In genomic region chr16:58732545-58733247, GRCh38 we compare ENCODE assay signal across 8 cellular contexts. TPM values are rescaled to one million over a fixed set of nuclear protein-coding genes. Genes with fewer than 3 reads are reported as not detected.
DNase-seq lines count a peak whose midpoint lies in the region; ATAC-seq and TF ChIP-seq lines count a peak whose summit lies in the region.

No MANE protein-coding gene starts in this region.

- peaks cover 18% of the 10 kb centered on the region for H3K36me3 Mint-ChIP-seq in CD8-positive, alpha-beta T cell

- no peaks in the 10 kb centered on the region for H3K27me3 Mint-ChIP-seq in CD8-positive, alpha-beta T cell (ENCODE audit: low read depth)

- CTCF ChIA-PET in CD8-positive, alpha-beta T cell (lab: Charles Lee), result interaction anchor here (1.2 to 1.5 kb wide), 2 partner anchors 19 to 23 kb away, joined by 4 to 6 read pairs; no protein-coding TSS in a partner anchor

- no peak overlapping the region for H3K9ac ChIP-seq in adipocyte (ENCODE audit: low read length)

- no peak for DNase-seq in CD8-positive, alpha-beta T cell
- peak; percentile 39 for DNase-seq in adipocyte (ENCODE audit: low read depth)
- no peak for DNase-seq in thoracic aorta (ENCODE audit: low spot score)
- no peak for DNase-seq in globus pallidus (ENCODE audit: low spot score)
- no peak for DNase-seq in SKM-1 (lab: John Stamatoyannopoulos, UW; ENCODE audit: unreplicated experiment)

- H3K4me1 ChIP-seq in CD8-positive, alpha-beta T cell (ENCODE audit: insufficient read depth, low read length), result peaks cover 21% of the 10 kb centered on the region
- H3K4me1 ChIP-seq in adipocyte (ENCODE audit: control insufficient read depth, insufficient read depth, low read length) (peaks cover 8% of the 10 kb centered on the region), thoracic aorta (ENCODE audit: control insufficient read depth in 1 of 2, low read depth in 2 of 2) (peaks cover 12 to 25% of the 10 kb centered on the region in 2 donors)

- peaks cover 3% of the 10 kb centered on the region for H3K36me3 ChIP-seq in CD8-positive, alpha-beta T cell (ENCODE audit: insufficient read depth, low read length)
- H3K36me3 ChIP-seq in adipocyte (ENCODE audit: control insufficient read depth, insufficient read depth, low read length, severe bottlenecking) (no peaks in the 10 kb centered on the region), thoracic aorta (no peaks in the 10 kb centered on the region)

- POLR2A ChIA-PET in CD8-positive, alpha-beta T cell (lab: Charles Lee), result no interaction called here

- H3K4me1 Mint-ChIP-seq in CD8-positive, alpha-beta T cell (ENCODE audit: low read depth), result peaks cover 45% of the 10 kb centered on the region

- H3K9me3 ChIP-seq in CD8-positive, alpha-beta T cell (ENCODE audit: low read length), result no peaks in the 10 kb centered on the region
- H3K9me3 ChIP-seq in adipocyte (ENCODE audit: control insufficient read depth, low read length) (no peaks in the 10 kb centered on the region), thoracic aorta (no peaks in the 10 kb centered on the region)

- TF ChIP-seq CTCF in CD8-positive, alpha-beta T cell (IDR thresholded peaks at IDR 0.05), result no peak
- TF ChIP-seq CTCF in thoracic aorta (IDR thresholded peaks at IDR 0.05), result no peak

- peak overlapping the region; percentile 75 for H3K27ac Mint-ChIP-seq in CD8-positive, alpha-beta T cell

- no peak for ATAC-seq in CD8-positive, alpha-beta T cell
- ATAC-seq in GM19395 (IDR thresholded peaks at IDR 0.05; ENCODE audit: unreplicated experiment), result peak; percentile 48
- ATAC-seq in HG03565 (IDR thresholded peaks at IDR 0.05; ENCODE audit: unreplicated experiment), result peak; percentile 59
- peak; percentile 22 for ATAC-seq in thoracic aorta (ENCODE audit: insufficient number of reproducible peaks, low FRiP score, low read depth)

- H3K27ac ChIP-seq in CD8-positive, alpha-beta T cell (ENCODE audit: low read depth, low read length), result no peak overlapping the region
- H3K27ac ChIP-seq in layer of hippocampus (ENCODE audit: low read depth, low read length) (peak overlapping the region; percentile 71), thoracic aorta (peak overlapping the region; percentile 66 to 76)

- intact Hi-C loops in CD8-positive, alpha-beta T cell (cut with DNase I, micrococcal nuclease), result loop anchor here in 1 of 2 experiments (5.0 kb wide), 1 partner anchor 340 kb away; the partner anchor contains the start of gene GINS3

- no peaks in the 10 kb centered on the region for H3K27me3 ChIP-seq in CD8-positive, alpha-beta T cell (ENCODE audit: insufficient read depth, low read length)
- peaks cover 4% of the 10 kb centered on the region for H3K27me3 ChIP-seq in adipocyte (replicated peaks; ENCODE audit: control insufficient read depth, insufficient read depth, low read length)
- no peaks in the 10 kb centered on the region for H3K27me3 ChIP-seq in layer of hippocampus (ENCODE audit: control insufficient read depth, insufficient read depth, low read length)
- H3K27me3 ChIP-seq in thoracic aorta (replicated peaks; ENCODE audit: insufficient read depth), result no peaks in the 10 kb centered on the region

- H3K4me3 Mint-ChIP-seq in CD8-positive, alpha-beta T cell, result peak overlapping the region; percentile 86

- no peaks in the 10 kb centered on the region for H3K9me3 Mint-ChIP-seq in CD8-positive, alpha-beta T cell

- peak overlapping the region; percentile 73 for H3K4me3 ChIP-seq in CD8-positive, alpha-beta T cell (ENCODE audit: low read depth, low read length)
- peak overlapping the region; percentile 93 for H3K4me3 ChIP-seq in adipocyte (ENCODE audit: low read length)
- H3K4me3 ChIP-seq in thoracic aorta, result peak overlapping the region; percentile 97

RNA-seq across cellular contexts. Expression of gene GOT2, which starts 1.4 kb away (rescaled TPM):
- total RNA-seq in CD8-positive, alpha-beta T cell, result 10 to 100 TPM; 14.0 to 15.2 TPM
- 10 to 100 TPM; 29.3 to 51.6 TPM for total RNA-seq in thoracic aorta

RNA-seq across cellular contexts. Expression of gene SLC38A7, which starts 48.1 kb away (rescaled TPM):
- total RNA-seq in CD8-positive, alpha-beta T cell, result 1 to 10 TPM; 3.7 to 4.6 TPM
- 10 to 100 TPM; 12.0 to 19.5 TPM for total RNA-seq in thoracic aorta
